Comparison of ENCODE assay signal across 9 cellular contexts in genomic region chr1:75725861-75726361, GRCh38. TPM values are rescaled to one million over a fixed set of nuclear protein-coding genes. Genes with fewer than 3 reads are reported as not detected.
A peak's percentile ranks its signal among the peaks of the same experiment; 100 is the strongest.
DNase-seq lines count a peak whose midpoint lies in the region; ATAC-seq and TF ChIP-seq lines count a peak whose summit lies in the region.
"Had no signal": no experiment of that assay in that cellular context is flagged by ENCODE, and none has a peak within 500 bp of the region (broad histone marks: within the 10 kb centered on the region; RNA-seq: fewer than 3 reads in every experiment).

No MANE protein-coding gene starts in this region.

- H3K9me3 ChIP-seq in CD4-positive, alpha-beta T cell (ENCODE audit: control insufficient read depth, low read length), result no peaks in the 10 kb centered on the region
- no peaks in the 10 kb centered on the region for H3K9me3 ChIP-seq in mucosa of stomach (ENCODE audit: control insufficient read depth, low read length)
- H3K9me3 ChIP-seq: left lung had no signal

- TF ChIP-seq CTCF in CD4-positive, alpha-beta T cell (IDR thresholded peaks at IDR 0.05), result no peak
- no peak for TF ChIP-seq CTCF in MCF 10A (IDR thresholded peaks at IDR 0.05; ENCODE audit: unreplicated experiment)
- TF ChIP-seq CTCF in GM10248 (IDR thresholded peaks at IDR 0.05; ENCODE audit: control extremely low read depth, extremely low read depth, low read depth, missing control alignments), result no peak

- H3K9ac ChIP-seq in mucosa of stomach (ENCODE audit: low read length), result peak overlapping the region; percentile 91

- no peaks in the 10 kb centered on the region for H3K9me3 Mint-ChIP-seq in CD4-positive, alpha-beta T cell
- H3K9me3 Mint-ChIP-seq in MCF 10A (ENCODE audit: unreplicated experiment), result no peaks in the 10 kb centered on the region

- peaks cover 11% of the 10 kb centered on the region for H3K36me3 Mint-ChIP-seq in CD4-positive, alpha-beta T cell (ENCODE audit: low read depth)
- H3K36me3 Mint-ChIP-seq in MCF 10A (ENCODE audit: insufficient read depth, unreplicated experiment), result no peaks in the 10 kb centered on the region

- no peaks in the 10 kb centered on the region for H3K27me3 ChIP-seq in CD4-positive, alpha-beta T cell (ENCODE audit: control insufficient read depth, insufficient read depth, low read length)
- no peaks in the 10 kb centered on the region for H3K27me3 ChIP-seq in mucosa of stomach (ENCODE audit: control insufficient read depth, insufficient read depth, low read length)
- H3K27me3 ChIP-seq: left lung had no signal

- H3K4me1 Mint-ChIP-seq in CD4-positive, alpha-beta T cell (ENCODE audit: low read depth), result peaks cover 54% of the 10 kb centered on the region
- H3K4me1 Mint-ChIP-seq in MCF 10A (ENCODE audit: insufficient read depth, unreplicated experiment), result peaks cover 31% of the 10 kb centered on the region

- no peaks in the 10 kb centered on the region for H3K36me3 ChIP-seq in mucosa of stomach (ENCODE audit: control insufficient read depth, insufficient read depth, low read length)
- H3K36me3 ChIP-seq: left lung had no signal

- H3K27me3 Mint-ChIP-seq in CD4-positive, alpha-beta T cell, result no peaks in the 10 kb centered on the region
- H3K27me3 Mint-ChIP-seq in MCF 10A (ENCODE audit: insufficient read depth, unreplicated experiment), result no peaks in the 10 kb centered on the region

- CTCF ChIA-PET in CD4-positive, alpha-beta T cell (lab: Charles Lee), result no interaction called here
- CTCF ChIA-PET in MCF 10A (lab: Yijun Ruan, JAX), result interaction anchor here (1.0 to 1.2 kb wide), 2 partner anchors 53 to 61 kb away, joined by 3 read pairs; no protein-coding TSS in a partner anchor
- CTCF ChIA-PET in GM10248 (lab: Yijun Ruan, JAX), result no interaction called here

- ATAC-seq in CD4-positive, alpha-beta T cell (ENCODE audit: poor library complexity), result no peak
- no peak for ATAC-seq in HG02610 (IDR thresholded peaks at IDR 0.05; ENCODE audit: unreplicated experiment)
- ATAC-seq: left lung had no signal

- peaks cover 12% of the 10 kb centered on the region for H3K4me1 ChIP-seq in mucosa of stomach (ENCODE audit: control insufficient read depth, insufficient read depth, low read length)

- H3K27ac Mint-ChIP-seq in CD4-positive, alpha-beta T cell, result peak overlapping the region; percentile 94
- H3K27ac Mint-ChIP-seq in MCF 10A (ENCODE audit: low read depth, unreplicated experiment), result peak overlapping the region; percentile 97

- no peak for DNase-seq in CD4-positive, alpha-beta T cell
- DNase-seq in Jurkat, Clone E6-1 (ENCODE audit: low read depth, low spot score), result no peak
- DNase-seq in MCF 10A (ENCODE audit: unreplicated experiment), result peak; percentile 13
- DNase-seq in HUDEP-2 (lab: John Stamatoyannopoulos, UW; ENCODE audit: unreplicated experiment in 76 of 76), result no peak
- DNase-seq in NK-92 (lab: John Stamatoyannopoulos, UW; ENCODE audit: unreplicated experiment), result no peak
- no peak for DNase-seq in GM10248 (ENCODE audit: extremely low spot score)

- POLR2A ChIA-PET in CD4-positive, alpha-beta T cell (lab: Charles Lee), result interaction anchor here (1.3 kb wide), 1 partner anchor 60 kb away, joined by 5 read pairs; the partner anchor contains the start of gene RABGGTB
- POLR2A ChIA-PET in MCF 10A (lab: Yijun Ruan, JAX) (interaction anchor here (0.6 to 3.0 kb wide), 10 partner anchors 10 to 353 kb away, joined by 3 to 34 read pairs (median 4); partner anchors contain the start of gene RABGGTB), GM10248 (lab: Yijun Ruan, JAX) (no interaction called here)

- intact Hi-C loops in CD4-positive, alpha-beta T cell (cut with DNase I, micrococcal nuclease), result loop anchor here (1.0 to 10.0 kb wide), 5 partner anchors 60 to 1529 kb away; partner anchors contain the start of genes RABGGTB (in 2 of the 2), CRYZ (in 1 of the 2), FPGT (in 1 of the 2) and LRRIQ3 (in 1 of the 2)
- intact Hi-C loops in MCF 10A (cut with micrococcal nuclease), result no loop called here

- BruUV-seq in MCF 10A (replicated peaks; lab: Mats Ljungman, UMichigan), result no TSS peak

- H3K4me3 ChIP-seq in Jurkat, Clone E6-1 (ENCODE audit: low read length), result peak overlapping the region; percentile 83
- no peak overlapping the region for H3K4me3 ChIP-seq in mucosa of stomach (ENCODE audit: low read length)

- H3K27ac ChIP-seq in CD4-positive, alpha-beta T cell (ENCODE audit: low read depth, low read length), result no peak overlapping the region

- peak overlapping the region; percentile 99 for H3K4me3 Mint-ChIP-seq in CD4-positive, alpha-beta T cell
- peak overlapping the region; percentile 99 for H3K4me3 Mint-ChIP-seq in MCF 10A (ENCODE audit: unreplicated experiment)

RNA-seq across cellular contexts. Expression of gene ACADM, which starts 1.4 kb away (rescaled TPM):
- total RNA-seq in CD4-positive, alpha-beta T cell, result 1 to 10 TPM; 3.5 to 4.7 TPM
- polyA plus RNA-seq in Jurkat, Clone E6-1 (2012; ENCODE audit: insufficient read depth, insufficient read length), result 128 TPM
- total RNA-seq in MCF 10A (2022), result 35.7 and 43.2 TPM in 2 replicates
